In genomic region chr10:28564905-28565304, GRCh38 we compare ENCODE assay signal across 15 cellular contexts. TPM values are rescaled to one million over a fixed set of nuclear protein-coding genes. Genes with fewer than 3 reads are reported as not detected.
DNase-seq lines count a peak whose midpoint lies in the region; ATAC-seq and TF ChIP-seq lines count a peak whose summit lies in the region.
"Had no signal": no experiment of that assay in that cellular context is flagged by ENCODE, and none has a peak within 500 bp of the region (broad histone marks: within the 10 kb centered on the region; RNA-seq: fewer than 3 reads in every experiment).

No MANE protein-coding gene starts in this region.

- H3K9me3 ChIP-seq in CD8-positive, alpha-beta T cell (ENCODE audit: low read length) = no peaks in the 10 kb centered on the region
- H3K9me3 ChIP-seq: sigmoid colon had no signal

- no peaks in the 10 kb centered on the region for H3K27me3 ChIP-seq in CD8-positive, alpha-beta T cell (ENCODE audit: insufficient read depth, low read length)
- H3K27me3 ChIP-seq: sigmoid colon had no signal

- no peaks in the 10 kb centered on the region for H3K9me3 Mint-ChIP-seq in CD8-positive, alpha-beta T cell
- H3K9me3 Mint-ChIP-seq in IgD-negative memory B cell = no peaks in the 10 kb centered on the region
- H3K9me3 Mint-ChIP-seq: CD14-positive monocyte had no signal

- POLR2A ChIA-PET in CD8-positive, alpha-beta T cell (lab: Charles Lee) = no interaction called here
- POLR2A ChIA-PET in HEK293T (lab: Yijun Ruan, JAX) = interaction anchor here (1.1 kb wide), 1 partner anchor 32 kb away, joined by 3 read pairs; no protein-coding TSS in a partner anchor

- no peak overlapping the region for H3K4me3 Mint-ChIP-seq in CD8-positive, alpha-beta T cell
- no peak overlapping the region for H3K4me3 Mint-ChIP-seq in IgD-negative memory B cell
- H3K4me3 Mint-ChIP-seq: CD14-positive monocyte had no signal

- H3K36me3 Mint-ChIP-seq in CD8-positive, alpha-beta T cell = peaks cover 78% of the 10 kb centered on the region
- peaks cover 6% of the 10 kb centered on the region for H3K36me3 Mint-ChIP-seq in IgD-negative memory B cell

- H3K36me3 ChIP-seq in CD8-positive, alpha-beta T cell (ENCODE audit: insufficient read depth, low read length) = peaks cover 7% of the 10 kb centered on the region
- H3K36me3 ChIP-seq: sigmoid colon had no signal

- intact Hi-C loops in CD8-positive, alpha-beta T cell (cut with DNase I, micrococcal nuclease) = loop anchor here in 1 of 2 experiments (2.0 kb wide), 1 partner anchor 30 kb away; no protein-coding TSS in a partner anchor

- H3K27me3 Mint-ChIP-seq in CD8-positive, alpha-beta T cell (ENCODE audit: low read depth) = no peaks in the 10 kb centered on the region
- H3K27me3 Mint-ChIP-seq in IgD-negative memory B cell = no peaks in the 10 kb centered on the region

- CTCF ChIA-PET in CD8-positive, alpha-beta T cell (lab: Charles Lee) = interaction anchor here (1.4 kb wide), 1 partner anchor 26 kb away, joined by 3 read pairs; no protein-coding TSS in a partner anchor
- CTCF ChIA-PET in HEK293T (lab: Yijun Ruan, JAX) = no interaction called here

- H3K4me1 ChIP-seq in CD8-positive, alpha-beta T cell (ENCODE audit: insufficient read depth, low read length) = peaks cover 66% of the 10 kb centered on the region

- ATAC-seq in CD8-positive, alpha-beta T cell = no peak
- peak; percentile 61 for ATAC-seq in GM19452 (IDR thresholded peaks at IDR 0.05; ENCODE audit: unreplicated experiment)
- ATAC-seq: left colon had no signal

- no peak for DNase-seq in CD8-positive, alpha-beta T cell
- DNase-seq in fibroblast of gingiva (ENCODE audit: low read depth) (peak; percentile 28), HEK293T (ENCODE audit: extremely low spot score) (no peak), GM19238 (ENCODE audit: insufficient read length, low spot score) (no peak), hepatic stellate cell (ENCODE audit: low spot score) (no peak), NCI-H2107 treated with DMSO at 0.1 percent for 48 hours (lab: John Stamatoyannopoulos, UW; ENCODE audit: unreplicated experiment) (no peak)
- DNase-seq: GF-D8, head of caudate nucleus, left colon, NCI-H1105, NCI-H510A treated with DMSO at 0.1 percent for 48 hours, sigmoid colon had no signal

- no peak overlapping the region for H3K27ac ChIP-seq in CD8-positive, alpha-beta T cell (ENCODE audit: low read depth, low read length)

- peaks cover 87% of the 10 kb centered on the region for H3K4me1 Mint-ChIP-seq in CD8-positive, alpha-beta T cell (ENCODE audit: low read depth)
- peaks cover 44 to 54% (median 48%) of the 10 kb centered on the region in 3 donors for H3K4me1 Mint-ChIP-seq in IgD-negative memory B cell

- H3K4me3 ChIP-seq in CD8-positive, alpha-beta T cell (ENCODE audit: low read depth, low read length) = no peak overlapping the region
- H3K4me3 ChIP-seq: sigmoid colon had no signal

- peak overlapping the region; percentile 60 for H3K27ac Mint-ChIP-seq in CD8-positive, alpha-beta T cell
- peak overlapping the region; percentile 24 to 73 (median 52) for H3K27ac Mint-ChIP-seq in IgD-negative memory B cell

- TF ChIP-seq CTCF in CD8-positive, alpha-beta T cell (IDR thresholded peaks at IDR 0.05) = no peak

TF ChIP-seq in HEK293T, 16 proteins besides CTCF, POLR2A, EP300 and RAD21:
- TF ChIP-seq LEF1 (IDR thresholded peaks at IDR 0.05; ENCODE audit: borderline replicate concordance) (no peak), FOXK2 (IDR thresholded peaks at IDR 0.05) (no peak), SP1 (IDR thresholded peaks at IDR 0.05) (no peak), ZNF384 (IDR thresholded peaks at IDR 0.05) (no peak), ELF4 (IDR thresholded peaks at IDR 0.05) (no peak), SUZ12 (IDR thresholded peaks at IDR 0.05) (no peak), TARDBP (IDR thresholded peaks at IDR 0.05) (no peak), BHLHE40 (IDR thresholded peaks at IDR 0.05; ENCODE audit: borderline replicate concordance) (no peak), L3MBTL2 (conservative IDR thresholded peaks at IDR 0.05) (no peak)

RNA-seq across cellular contexts. Expression of gene WAC, which starts 32.0 kb away (rescaled TPM):
- 100 to 1,000 TPM; 195 to 200 TPM for total RNA-seq in CD8-positive, alpha-beta T cell
- 118 TPM for polyA plus RNA-seq in IgD-negative memory B cell
